ENCODE assay signal across 8 cellular contexts in the genomic region with DNA sequence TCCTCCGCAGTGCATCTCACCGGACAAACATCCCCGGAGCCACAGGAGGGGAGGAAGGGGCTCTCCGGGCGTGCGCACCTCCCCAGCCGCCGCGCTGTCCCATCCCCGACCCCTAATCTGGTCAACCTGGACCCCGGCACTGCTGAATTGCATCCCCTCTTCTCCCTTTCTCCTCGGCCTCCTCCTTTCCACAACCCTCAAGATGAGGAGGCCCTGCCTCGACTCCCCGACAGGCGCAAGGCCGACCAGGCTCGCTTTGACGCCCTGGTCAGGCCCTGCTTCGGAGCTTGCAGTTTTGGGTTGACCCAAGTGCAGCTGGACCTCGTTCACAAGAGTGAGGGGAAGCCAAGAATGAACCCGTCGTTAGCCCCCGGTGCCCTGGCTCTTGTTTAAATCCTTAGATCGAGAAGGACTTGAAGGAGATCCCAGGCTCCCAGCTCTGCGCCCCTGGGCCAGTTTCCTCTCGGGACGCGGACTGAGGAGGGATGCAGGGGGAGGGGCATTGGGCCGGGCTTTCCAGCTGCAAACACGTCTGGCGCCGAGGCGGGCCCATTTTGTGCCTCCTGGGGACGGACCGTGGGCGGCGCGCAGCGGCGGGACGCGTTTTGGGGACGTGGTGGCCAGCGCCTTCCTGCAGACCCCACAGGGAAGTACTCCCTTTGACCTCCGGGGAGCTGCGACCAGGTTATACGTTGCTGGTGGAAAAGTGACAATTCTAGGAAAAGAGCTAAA. TPM values are rescaled to one million over a fixed set of nuclear protein-coding genes. Genes with fewer than 3 reads are reported as not detected.
DNase-seq lines count a peak whose midpoint lies in the region; ATAC-seq and TF ChIP-seq lines count a peak whose summit lies in the region.

No MANE protein-coding gene starts in this region.

- peaks cover 80% of the 10 kb centered on the region for H3K27me3 Mint-ChIP-seq in GM23338 (ENCODE audit: insufficient read depth, low read depth, poor library complexity)

- peak; percentile 60 for DNase-seq in GM23338 (ENCODE audit: low spot score)
- DNase-seq in ascending aorta (ENCODE audit: low spot score in 2 of 2): peak in 1 of 2 donors; percentile 86
- peak; percentile 28 for DNase-seq in iPS-NIHi7 (ENCODE audit: extremely low spot score)
- peak; percentile 44 for DNase-seq in smooth muscle cell (lab: John Stamatoyannopoulos, UW; ENCODE audit: unreplicated experiment)
- no peak for DNase-seq in NOMO-1 (lab: John Stamatoyannopoulos, UW; ENCODE audit: unreplicated experiment in 2 of 2)
- no peak for DNase-seq in left lobe of liver (ENCODE audit: low spot score)
- no peak for DNase-seq in NCI-H82 (lab: John Stamatoyannopoulos, UW)

- no peak for ATAC-seq in GM23338
- no peak for ATAC-seq in HG02759 (IDR thresholded peaks at IDR 0.05; ENCODE audit: unreplicated experiment)
- ATAC-seq in left lobe of liver: no peak

- peak overlapping the region; percentile 100 for H3K4me2 ChIP-seq in GM23338
- H3K4me2 ChIP-seq in smooth muscle cell: peak overlapping the region; percentile 82

- H3K9ac ChIP-seq in smooth muscle cell (ENCODE audit: low read depth): peak overlapping the region; percentile 65

- H3K4me1 Mint-ChIP-seq in GM23338: peaks cover 35% of the 10 kb centered on the region

- intact Hi-C loops in ascending aorta (cut with DNase I): loop anchor here (1.0 to 10.0 kb wide), 10 partner anchors 299 to 1997 kb away; a partner anchor contains a TSS

- H3K9me3 Mint-ChIP-seq in GM23338: peaks cover 6% of the 10 kb centered on the region; the same call in 1 of the 3 replicates

- H3K27ac ChIP-seq in GM23338 (ENCODE audit: low read depth): no peak overlapping the region
- H3K27ac ChIP-seq in ascending aorta: peak overlapping the region; percentile 87 to 93
- peak overlapping the region; percentile 42 for H3K27ac ChIP-seq in smooth muscle cell (ENCODE audit: low read depth)

- peaks cover 82% of the 10 kb centered on the region for H3K27me3 ChIP-seq in GM23338 (ENCODE audit: insufficient read depth)
- no peaks in the 10 kb centered on the region for H3K27me3 ChIP-seq in ascending aorta
- no peaks in the 10 kb centered on the region for H3K27me3 ChIP-seq in smooth muscle cell (ENCODE audit: low read depth)

- H3K79me2 ChIP-seq in GM23338 (replicated peaks; ENCODE audit: insufficient read depth): no peaks in the 10 kb centered on the region
- peaks cover 75% of the 10 kb centered on the region for H3K79me2 ChIP-seq in smooth muscle cell (ENCODE audit: low read depth)

- no peaks in the 10 kb centered on the region; the same call in 1 of the 2 replicates for H4K20me1 ChIP-seq in GM23338 (replicated peaks; ENCODE audit: insufficient read depth)
- H4K20me1 ChIP-seq in smooth muscle cell (ENCODE audit: low read depth): peaks cover 69% of the 10 kb centered on the region

- H3F3A ChIP-seq in GM23338 (replicated peaks; ENCODE audit: low read depth) (peaks cover 17% of the 10 kb centered on the region; the same call in 1 of the 2 replicates), smooth muscle cell (ENCODE audit: low read depth) (peaks cover 4% of the 10 kb centered on the region)

- H3K4me1 ChIP-seq in GM23338 (ENCODE audit: insufficient read depth) (peaks cover 35% of the 10 kb centered on the region), ascending aorta (peaks cover 7 to 12% of the 10 kb centered on the region in 2 donors), smooth muscle cell (ENCODE audit: low read depth) (peaks cover 13% of the 10 kb centered on the region)

- H3K9me2 ChIP-seq in GM23338 (ENCODE audit: insufficient read depth): no peaks in the 10 kb centered on the region

- 3% methylated on average over 41 of the region's 47 CpGs for WGBS in smooth muscle cell (ENCODE audit: low lambda C conversion rate)

- H2AFZ ChIP-seq in GM23338 (peak overlapping the region; percentile 93), smooth muscle cell (ENCODE audit: low read depth) (no peak overlapping the region)

- H3K9me3 ChIP-seq in ascending aorta (no peaks in the 10 kb centered on the region), smooth muscle cell (replicated peaks; ENCODE audit: low read depth) (no peaks in the 10 kb centered on the region)

- peak overlapping the region; percentile 86 for H3K4me3 ChIP-seq in GM23338
- peak overlapping the region; percentile 71 to 81 for H3K4me3 ChIP-seq in ascending aorta
- peak overlapping the region; percentile 89 for H3K4me3 ChIP-seq in smooth muscle cell

- peak overlapping the region; percentile 76 for H3K4me3 Mint-ChIP-seq in GM23338

- H3K36me3 Mint-ChIP-seq in GM23338 (ENCODE audit: low read depth): no peaks in the 10 kb centered on the region

- TF ChIP-seq CTCF in GM23338 (conservative IDR thresholded peaks at IDR 0.05; ENCODE audit: low read depth in 2 of 2): no peak
- TF ChIP-seq CTCF in ascending aorta (IDR thresholded peaks at IDR 0.05): no peak
- TF ChIP-seq CTCF in smooth muscle cell (IDR thresholded peaks at IDR 0.05; ENCODE audit: borderline replicate concordance, insufficient read depth, poor library complexity, severe bottlenecking): no peak

- H3K27ac Mint-ChIP-seq in GM23338: no peak overlapping the region

- H3K36me3 ChIP-seq in GM23338 (ENCODE audit: insufficient read depth) (no peaks in the 10 kb centered on the region), ascending aorta (no peaks in the 10 kb centered on the region), smooth muscle cell (ENCODE audit: low read depth) (no peaks in the 10 kb centered on the region)

TF ChIP-seq in GM23338, 12 proteins besides CTCF, POLR2A, EP300 and RAD21 (continues in another document):
- TF ChIP-seq, protein P1, sequence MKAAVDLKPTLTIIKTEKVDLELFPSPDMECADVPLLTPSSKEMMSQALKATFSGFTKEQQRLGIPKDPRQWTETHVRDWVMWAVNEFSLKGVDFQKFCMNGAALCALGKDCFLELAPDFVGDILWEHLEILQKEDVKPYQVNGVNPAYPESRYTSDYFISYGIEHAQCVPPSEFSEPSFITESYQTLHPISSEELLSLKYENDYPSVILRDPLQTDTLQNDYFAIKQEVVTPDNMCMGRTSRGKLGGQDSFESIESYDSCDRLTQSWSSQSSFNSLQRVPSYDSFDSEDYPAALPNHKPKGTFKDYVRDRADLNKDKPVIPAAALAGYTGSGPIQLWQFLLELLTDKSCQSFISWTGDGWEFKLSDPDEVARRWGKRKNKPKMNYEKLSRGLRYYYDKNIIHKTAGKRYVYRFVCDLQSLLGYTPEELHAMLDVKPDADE (IDR thresholded peaks at IDR 0.05): no peak
- TF ChIP-seq EZH2 (IDR thresholded peaks at IDR 0.05; ENCODE audit: low read depth, unreplicated experiment): peak; percentile 34
- TF ChIP-seq ZNF331 (CRISPR knock-in tag; IDR thresholded peaks at IDR 0.05; ENCODE audit: low read depth): no peak
- no peak for TF ChIP-seq JUNB (IDR thresholded peaks at IDR 0.05; ENCODE audit: unreplicated experiment)
- TF ChIP-seq NANOG (IDR thresholded peaks at IDR 0.05; ENCODE audit: borderline replicate concordance): no peak
- no peak for TF ChIP-seq CREB1 (CRISPR knock-in tag; IDR thresholded peaks at IDR 0.05; ENCODE audit: low read depth)
- no peak for TF ChIP-seq STAT1 (IDR thresholded peaks at IDR 0.05; ENCODE audit: unreplicated experiment)

RNA-seq across cellular contexts. Expression of a gene that starts 2.5 kb away (rescaled TPM):
- 7.0 and 10.8 TPM in 2 replicates for total RNA-seq in GM23338 (2014; rRNA removed; shearing (Covaris generic))
- polyA plus RNA-seq in GM23338 (2016; fragmentation: Nextera tagmentation; extraction: Ambion mirVana): 7.4 and 8.0 TPM in 2 replicates
- total RNA-seq in ascending aorta: 58.3 TPM
- 281 and 311 TPM in 2 replicates for total RNA-seq in smooth muscle cell
- 111 and 112 TPM in 2 replicates for polyA plus RNA-seq in smooth muscle cell
- 15.5 TPM for total RNA-seq in left lobe of liver

Comparison
In these comparisons a context has a peak if more than half of its experiments do, and no peak if none do; other contexts are left out.
1. DNase-seq: peak in GM23338 (single experiment), iPS-NIHi7 (single experiment) and smooth muscle cell (single experiment); none in NOMO-1 (0 of 2), left lobe of liver (single experiment) and NCI-H82 (single experiment).
2. Peak in every context shown above with its lines, with median percentiles within 50 percentile points of each other: H3K4me3 ChIP-seq.